ENCODE assay signal across 8 cellular contexts in genomic region chr19:38417544-38418506, GRCh38. TPM values are rescaled to one million over a fixed set of nuclear protein-coding genes. Genes with fewer than 3 reads are reported as not detected.
DNase-seq lines count a peak whose midpoint lies in the region; ATAC-seq and TF ChIP-seq lines count a peak whose summit lies in the region.

No MANE protein-coding gene starts in this region.

- H3K36me3 Mint-ChIP-seq in osteocyte (ENCODE audit: unreplicated experiment): no peaks in the 10 kb centered on the region

- H3K27me3 Mint-ChIP-seq in osteocyte (ENCODE audit: unreplicated experiment): peaks cover 25% of the 10 kb centered on the region

- no peaks in the 10 kb centered on the region for H3K4me1 ChIP-seq in foreskin keratinocyte

- peak; percentile 67 for DNase-seq in GM06990 (ENCODE audit: extremely low read depth, insufficient read length)
- peak; percentile 85 for DNase-seq in NCI-H2227 treated with DMSO at 0.1 percent for 48 hours (lab: John Stamatoyannopoulos, UW)
- peak; percentile 81 for DNase-seq in activated CD8-positive, alpha-beta memory T cell treated with anti-CD3 and anti-CD28 coated beads for 24 hours
- DNase-seq in foreskin keratinocyte: no peak
- DNase-seq in osteocyte (ENCODE audit: extremely low spot score, unreplicated experiment): no peak
- no peak for DNase-seq in NCI-H2107 (lab: John Stamatoyannopoulos, UW)
- DNase-seq in amniotic stem cell (lab: John Stamatoyannopoulos, UW): no peak
- no peak for DNase-seq in A172 (ENCODE audit: low spot score)

- H3K4me1 Mint-ChIP-seq in osteocyte (ENCODE audit: unreplicated experiment): peaks cover 10% of the 10 kb centered on the region

- ATAC-seq in foreskin keratinocyte: peak; percentile 60

- no peaks in the 10 kb centered on the region for H3K36me3 ChIP-seq in GM06990 (ENCODE audit: control insufficient read depth, insufficient read depth, low read length)

- no peak for TF ChIP-seq CTCF in GM06990 (IDR thresholded peaks at IDR 0.05; ENCODE audit: insufficient read depth, low read length, poor library complexity, severe bottlenecking)
- TF ChIP-seq CTCF in foreskin keratinocyte (conservative IDR thresholded peaks at IDR 0.05): no peak
- no peak for TF ChIP-seq CTCF in osteocyte (IDR thresholded peaks at IDR 0.05)

- no peak overlapping the region for H3K27ac Mint-ChIP-seq in osteocyte (ENCODE audit: unreplicated experiment)

- H3K27me3 ChIP-seq in GM06990 (replicated peaks; ENCODE audit: control insufficient read depth, insufficient read depth, low read length): no peaks in the 10 kb centered on the region; the same call in 1 of the 2 replicates
- H3K27me3 ChIP-seq in foreskin keratinocyte: peaks cover 11% of the 10 kb centered on the region

- H3K4me3 Mint-ChIP-seq in osteocyte (ENCODE audit: unreplicated experiment): peak overlapping the region; percentile 56

- no peak overlapping the region for H3K27ac ChIP-seq in foreskin keratinocyte

- no peaks in the 10 kb centered on the region for H3K9me3 Mint-ChIP-seq in osteocyte (ENCODE audit: unreplicated experiment)

- H3K4me3 ChIP-seq in GM06990 (replicated peaks; ENCODE audit: low read depth, low read length): peak overlapping the region; percentile 49

RNA-seq across cellular contexts. Expression of gene RASGRP4, which starts 8.2 kb away (rescaled TPM):
- total RNA-seq in foreskin keratinocyte (not detected in 2 replicates), osteocyte (not detected in 2 replicates)
- not detected in 2 replicates for polyA plus RNA-seq in foreskin keratinocyte
- not detected in 2 replicates for total RNA-seq in A172 (2014; rRNA removed; shearing (Covaris generic))

RNA-seq across cellular contexts. Expression of gene FAM98C, which starts 14.9 kb away (rescaled TPM):
- total RNA-seq in foreskin keratinocyte (10.9 and 13.0 TPM in 2 replicates), osteocyte (19.4 and 22.7 TPM in 2 replicates)
- polyA plus RNA-seq in foreskin keratinocyte: 15.3 and 15.7 TPM in 2 replicates
- total RNA-seq in A172 (2014; rRNA removed; shearing (Covaris generic)): 10.6 and 16.6 TPM in 2 replicates

RNA-seq across cellular contexts. Expression of gene RYR1, which starts 15.7 kb away (rescaled TPM):
- total RNA-seq in foreskin keratinocyte: 0.56 and 0.78 TPM in 2 replicates
- 0.59 and 0.81 TPM in 2 replicates for polyA plus RNA-seq in foreskin keratinocyte
- 0.03 and 0.50 TPM in 2 replicates for total RNA-seq in osteocyte
- total RNA-seq in A172 (2014; rRNA removed; shearing (Covaris generic)): 0.07 TPM in 1 of 2 replicates, not detected in the other

RNA-seq across cellular contexts. Expression of gene SPRED3, which starts 29.3 kb away (rescaled TPM):
- total RNA-seq in foreskin keratinocyte (2.6 and 2.7 TPM in 2 replicates), osteocyte (5.9 and 6.0 TPM in 2 replicates)
- 2.3 and 2.6 TPM in 2 replicates for polyA plus RNA-seq in foreskin keratinocyte
- total RNA-seq in A172 (2014; rRNA removed; shearing (Covaris generic)): 2.4 and 2.8 TPM in 2 replicates

RNA-seq across cellular contexts. Expression of gene GGN, which starts 30.0 kb away (rescaled TPM):
- total RNA-seq in foreskin keratinocyte: 0.42 and 0.58 TPM in 2 replicates
- polyA plus RNA-seq in foreskin keratinocyte: 0.33 and 0.71 TPM in 2 replicates
- 2.1 and 2.3 TPM in 2 replicates for total RNA-seq in osteocyte
- total RNA-seq in A172 (2014; rRNA removed; shearing (Covaris generic)): 0.19 and 2.3 TPM in 2 replicates

Comparison
In these comparisons a context has a peak if more than half of its experiments do, and no peak if none do; other contexts are left out.
1. DNase-seq: peak in GM06990 (single experiment), NCI-H2227 treated with DMSO at 0.1 percent for 48 hours (single experiment) and activated CD8-positive, alpha-beta memory T cell treated with anti-CD3 and anti-CD28 coated beads for 24 hours (single experiment); none in foreskin keratinocyte (0 of 2), osteocyte (single experiment), NCI-H2107 (single experiment), amniotic stem cell (single experiment) and A172 (single experiment).